ENCODE assay signal across 21 cellular contexts in the genomic region with DNA sequence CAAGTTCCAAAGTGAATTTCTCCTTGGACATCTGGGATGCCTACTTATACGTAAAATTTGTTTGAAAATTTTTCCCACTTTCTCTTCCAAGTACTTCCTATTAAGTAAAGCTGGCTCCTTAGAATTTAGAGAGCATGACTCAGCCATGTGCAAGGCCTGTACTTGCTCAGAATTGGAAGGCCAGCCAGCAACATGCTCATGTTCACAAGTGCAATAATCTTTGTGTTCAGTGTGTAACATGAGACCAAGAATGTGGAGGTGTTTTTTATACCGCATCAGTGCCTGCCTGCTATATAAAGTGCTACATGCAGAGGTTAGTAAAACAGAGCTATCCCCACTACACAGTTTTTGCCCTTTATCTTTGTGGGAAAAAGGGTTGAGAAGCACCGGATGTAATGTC.
DNase-seq lines count a peak whose midpoint lies in the region; ATAC-seq and TF ChIP-seq lines count a peak whose summit lies in the region.
"Had no signal": no experiment of that assay in that cellular context is flagged by ENCODE, and none has a peak within 500 bp of the region (broad histone marks: within the 10 kb centered on the region; RNA-seq: fewer than 3 reads in every experiment).

No MANE protein-coding gene starts in this region.

- DNase-seq in DMS79 (lab: John Stamatoyannopoulos, UW): peak; percentile 29
- DNase-seq in Jurkat, Clone E6-1 (ENCODE audit: low read depth, low spot score): peak; percentile 3
- DNase-seq in amniotic epithelial cell (ENCODE audit: low read depth): peak; percentile 3
- DNase-seq in foreskin fibroblast: peak; percentile 11 to 58
- DNase-seq in activated CD8-positive, alpha-beta memory T cell treated with anti-CD3 and anti-CD28 coated beads, Interleukin-2, amount 10 ng/mL, durations not matched to agents 7 days and 5 days: no peak
- no peak for DNase-seq in T-helper 1 cell
- no peak for DNase-seq in activated CD4-positive, alpha-beta T cell treated with anti-CD3 and anti-CD28 coated beads, Interleukin-2, amount 50 U/mL, for 48 hours
- DNase-seq: activated CD8-positive, alpha-beta T cell treated with anti-CD3 and anti-CD28 coated beads, Interleukin-2, amount 10 ng/mL, durations not matched to agents 7 days and 5 days; heart right ventricle; naive B cell; NCI-H345; sigmoid colon; stimulated activated CD4-positive, alpha-beta T cell treated with anti-CD3 and anti-CD28 coated beads, Interleukin-1b, Interleukin-23, amount 100 ng/mL, for 48 hours; T-cell; WERI-Rb-1 had no signal

- no peak for TF ChIP-seq CTCF in foreskin fibroblast (IDR thresholded peaks at IDR 0.05; ENCODE audit: low read depth, low read length)

- no peak for ATAC-seq in activated CD8-positive, alpha-beta memory T cell treated with anti-CD3 and anti-CD28 coated beads, Interleukin-2, amount 10 ng/mL, durations not matched to agents 7 days and 5 days
- ATAC-seq in HG02840 (IDR thresholded peaks at IDR 0.05; ENCODE audit: low FRiP score, unreplicated experiment): no peak
- ATAC-seq: activated CD8-positive, alpha-beta T cell treated with anti-CD3 and anti-CD28 coated beads, Interleukin-2, amount 10 ng/mL, durations not matched to agents 7 days and 5 days; activated naive CD4-positive, alpha-beta T cell treated with anti-CD3 and anti-CD28 coated beads, Interleukin-2, amount 50 U/mL, for 72 hours; heart right ventricle; T-cell had no signal

- H3K4me1 Mint-ChIP-seq in activated CD8-positive, alpha-beta memory T cell treated with anti-CD3 and anti-CD28 coated beads, Interleukin-2, amount 10 ng/mL, durations not matched to agents 7 days and 5 days: no peaks in the 10 kb centered on the region
- H3K4me1 Mint-ChIP-seq: memory B cell, naive B cell, T-cell had no signal

- no peak overlapping the region for H3K4me3 Mint-ChIP-seq in activated CD8-positive, alpha-beta memory T cell treated with anti-CD3 and anti-CD28 coated beads, Interleukin-2, amount 10 ng/mL, durations not matched to agents 7 days and 5 days
- H3K4me3 Mint-ChIP-seq: activated CD8-positive, alpha-beta T cell treated with anti-CD3 and anti-CD28 coated beads, Interleukin-2, amount 10 ng/mL, durations not matched to agents 7 days and 5 days; dendritic cell treated with granulocyte-macrophage colony-stimulating factor and Interleukin-4, amounts not matched to agents 40 ng/mL and 50 ng/mL, for 4 days; memory B cell; naive B cell; stimulated activated naive CD8-positive, alpha-beta T cell treated with anti-CD3 and anti-CD28 coated beads, Interleukin-15, Interleukin-2, amounts not matched to agents 100 ng/mL and 50 ng/mL, for 24 hours; T-cell had no signal

- H3K4me3 ChIP-seq in Jurkat, Clone E6-1 (ENCODE audit: low read length): no peak overlapping the region
- H3K4me3 ChIP-seq in foreskin fibroblast (ENCODE audit: low read depth in 1 of 2, low read length in 2 of 2): no peak overlapping the region
- H3K4me3 ChIP-seq: HAP-1, heart right ventricle, sigmoid colon had no signal

- H3K27ac Mint-ChIP-seq in activated CD8-positive, alpha-beta memory T cell treated with anti-CD3 and anti-CD28 coated beads, Interleukin-2, amount 10 ng/mL, durations not matched to agents 7 days and 5 days: no peak overlapping the region
- H3K27ac Mint-ChIP-seq: activated CD8-positive, alpha-beta T cell treated with anti-CD3 and anti-CD28 coated beads, Interleukin-2, amount 10 ng/mL, durations not matched to agents 7 days and 5 days; activated naive CD4-positive, alpha-beta T cell treated with anti-CD3 and anti-CD28 coated beads, Interleukin-2, amount 50 U/mL, for 72 hours; dendritic cell treated with granulocyte-macrophage colony-stimulating factor and Interleukin-4, amounts not matched to agents 40 ng/mL and 50 ng/mL, for 4 days; memory B cell; naive B cell; stimulated activated naive CD8-positive, alpha-beta T cell treated with anti-CD3 and anti-CD28 coated beads, Interleukin-15, Interleukin-2, amounts not matched to agents 100 ng/mL and 50 ng/mL, for 24 hours; T-cell had no signal

- H3K27me3 Mint-ChIP-seq in activated CD8-positive, alpha-beta memory T cell treated with anti-CD3 and anti-CD28 coated beads, Interleukin-2, amount 10 ng/mL, durations not matched to agents 7 days and 5 days: no peaks in the 10 kb centered on the region
- H3K27me3 Mint-ChIP-seq: dendritic cell treated with granulocyte-macrophage colony-stimulating factor and Interleukin-4, amounts not matched to agents 40 ng/mL and 50 ng/mL, for 4 days; memory B cell; stimulated activated naive CD8-positive, alpha-beta T cell treated with anti-CD3 and anti-CD28 coated beads, Interleukin-15, Interleukin-2, amounts not matched to agents 100 ng/mL and 50 ng/mL, for 24 hours had no signal

- no peaks in the 10 kb centered on the region for H3K36me3 Mint-ChIP-seq in activated CD8-positive, alpha-beta memory T cell treated with anti-CD3 and anti-CD28 coated beads, Interleukin-2, amount 10 ng/mL, durations not matched to agents 7 days and 5 days
- H3K36me3 Mint-ChIP-seq: activated naive CD4-positive, alpha-beta T cell treated with anti-CD3 and anti-CD28 coated beads, Interleukin-2, amount 50 U/mL, for 72 hours; memory B cell; naive B cell; T-cell had no signal

- no peaks in the 10 kb centered on the region for H3K9me3 Mint-ChIP-seq in activated CD8-positive, alpha-beta memory T cell treated with anti-CD3 and anti-CD28 coated beads, Interleukin-2, amount 10 ng/mL, durations not matched to agents 7 days and 5 days (ENCODE audit: low read depth)
- H3K9me3 Mint-ChIP-seq: dendritic cell treated with granulocyte-macrophage colony-stimulating factor and Interleukin-4, amounts not matched to agents 40 ng/mL and 50 ng/mL, for 4 days; stimulated activated naive CD8-positive, alpha-beta T cell treated with anti-CD3 and anti-CD28 coated beads, Interleukin-15, Interleukin-2, amounts not matched to agents 100 ng/mL and 50 ng/mL, for 24 hours; T-cell had no signal

- CTCF ChIA-PET in activated CD8-positive, alpha-beta memory T cell treated with anti-CD3 and anti-CD28 coated beads, Interleukin-2, amount 10 ng/mL, durations not matched to agents 7 days and 5 days (lab: Charles Lee): no interaction called here

Comparison
In these comparisons a context has a peak if more than half of its experiments do, and no peak if none do; other contexts are left out.
1. DNase-seq: peak in DMS79 (single experiment), Jurkat, Clone E6-1 (single experiment), amniotic epithelial cell (single experiment) and foreskin fibroblast (2 of 2); none in activated CD8-positive, alpha-beta memory T cell treated with anti-CD3 and anti-CD28 coated beads, Interleukin-2, amount 10 ng/mL, durations not matched to agents 7 days and 5 days (single experiment), T-helper 1 cell (0 of 5) and activated CD4-positive, alpha-beta T cell treated with anti-CD3 and anti-CD28 coated beads, Interleukin-2, amount 50 U/mL, for 48 hours (0 of 2).